Comparison of ENCODE assay signal across 13 cellular contexts in the genomic region with DNA sequence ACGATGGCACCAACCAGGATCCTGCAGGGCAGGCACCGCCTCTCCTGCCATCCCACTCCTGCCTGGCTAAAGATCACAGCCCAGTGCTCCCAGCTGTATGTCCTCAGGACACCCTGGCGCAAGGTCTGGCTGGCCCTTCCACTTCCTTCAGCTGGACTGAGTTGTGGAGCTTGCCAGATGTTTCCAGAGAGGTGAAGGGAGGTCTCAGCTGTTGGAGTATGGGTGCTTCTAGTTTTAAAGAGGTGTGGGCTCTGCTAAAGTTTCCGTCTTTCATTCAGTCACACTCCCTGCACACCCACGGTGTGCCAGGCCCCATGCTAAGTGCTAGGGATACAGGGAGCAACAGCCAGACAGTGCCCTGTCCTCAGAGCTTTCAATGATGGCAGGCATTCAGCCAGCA.
"Had no signal": no experiment of that assay in that cellular context is flagged by ENCODE, and none has a peak within 500 bp of the region (broad histone marks: within the 10 kb centered on the region; RNA-seq: fewer than 3 reads in every experiment).

No MANE protein-coding gene starts in this region.

- H3K27me3 Mint-ChIP-seq: activated CD8-positive, alpha-beta memory T cell treated with anti-CD3 and anti-CD28 coated beads, Interleukin-2, amount 10 ng/mL, durations not matched to agents 7 days and 5 days had no signal

- H3K4me3 Mint-ChIP-seq: activated CD8-positive, alpha-beta memory T cell treated with anti-CD3 and anti-CD28 coated beads, Interleukin-2, amount 10 ng/mL, durations not matched to agents 7 days and 5 days; nephron progenitor cell; WTC11 had no signal

- H3K9me3 Mint-ChIP-seq: activated T-cell treated with anti-CD3 and anti-CD28 coated beads, Interleukin-2, amount 50 U/mL, for 4 hours had no signal

- H3K27ac Mint-ChIP-seq: activated CD8-positive, alpha-beta memory T cell treated with anti-CD3 and anti-CD28 coated beads, Interleukin-2, amount 10 ng/mL, durations not matched to agents 7 days and 5 days; nephron progenitor cell; WTC11 had no signal

- H3K9me3 ChIP-seq: gastroesophageal sphincter, left lung, sigmoid colon, stomach, thoracic aorta had no signal

- ATAC-seq: activated CD8-positive, alpha-beta memory T cell treated with anti-CD3 and anti-CD28 coated beads, Interleukin-2, amount 10 ng/mL, durations not matched to agents 7 days and 5 days; activated T-cell treated with anti-CD3 and anti-CD28 coated beads, Interleukin-2, amount 50 U/mL, for 4 hours; gastroesophageal sphincter; left lung; WTC11 had no signal

- DNase-seq: activated CD4-positive, alpha-beta T cell treated with anti-CD3 and anti-CD28 coated beads, Interleukin-2, amount 50 U/mL, for 1 hour; activated CD8-positive, alpha-beta memory T cell treated with anti-CD3 and anti-CD28 coated beads, Interleukin-2, amount 10 ng/mL, durations not matched to agents 7 days and 5 days; activated naive CD4-positive, alpha-beta T cell; activated T-cell treated with anti-CD3 and anti-CD28 coated beads, Interleukin-2, amount 50 U/mL, for 4 hours; effector CD4-positive, alpha-beta T cell; nephron progenitor cell; sigmoid colon; stimulated activated CD4-positive, alpha-beta T cell treated with anti-CD3 and anti-CD28 coated beads, Interleukin-12 subunit alpha, Interleukin-12 subunit beta, amount 100 ng/mL, for 4 hours; stomach had no signal

- H3K36me3 Mint-ChIP-seq: activated CD8-positive, alpha-beta memory T cell treated with anti-CD3 and anti-CD28 coated beads, Interleukin-2, amount 10 ng/mL, durations not matched to agents 7 days and 5 days; WTC11 had no signal
